Comparison of ENCODE assay signal across 21 cellular contexts in genomic region chr1:182292193-182292741, GRCh38.
DNase-seq lines count a peak whose midpoint lies in the region; ATAC-seq and TF ChIP-seq lines count a peak whose summit lies in the region.
"Had no signal": no experiment of that assay in that cellular context is flagged by ENCODE, and none has a peak within 500 bp of the region (broad histone marks: within the 10 kb centered on the region; RNA-seq: fewer than 3 reads in every experiment).

No MANE protein-coding gene starts in this region.

- no peaks in the 10 kb centered on the region for H3K36me3 ChIP-seq in left ventricle myocardium inferior
- H3K36me3 ChIP-seq in heart left ventricle, result no peaks in the 10 kb centered on the region
- no peaks in the 10 kb centered on the region for H3K36me3 ChIP-seq in mucosa of rectum (ENCODE audit: control insufficient read depth in 2 of 2, insufficient read depth in 2 of 2, low read length in 2 of 2)
- no peaks in the 10 kb centered on the region for H3K36me3 ChIP-seq in brain microvascular endothelial cell (replicated peaks)
- H3K36me3 ChIP-seq: BLaER1 had no signal

- no peaks in the 10 kb centered on the region for H3K36me3 Mint-ChIP-seq in endothelial cell (ENCODE audit: low read depth, unreplicated experiment)

- H3K9me3 Mint-ChIP-seq in endothelial cell (ENCODE audit: unreplicated experiment), result no peaks in the 10 kb centered on the region
- H3K9me3 Mint-ChIP-seq: HFFc6 had no signal

- H3K4me3 ChIP-seq in left ventricle myocardium inferior, result no peak overlapping the region
- no peak overlapping the region for H3K4me3 ChIP-seq in heart left ventricle
- H3K4me3 ChIP-seq in mucosa of rectum (ENCODE audit: low read length in 2 of 2), result peak overlapping the region in 1 of 2 donors; percentile 26
- no peak overlapping the region for H3K4me3 ChIP-seq in brain microvascular endothelial cell (ENCODE audit: low read depth, low read length)
- H3K4me3 ChIP-seq: BLaER1 had no signal

- TF ChIP-seq POLR2A in heart left ventricle (IDR thresholded peaks at IDR 0.05), result no peak

- TF ChIP-seq CTCF in left ventricle myocardium inferior (IDR thresholded peaks at IDR 0.05; ENCODE audit: borderline replicate concordance) (no peak), heart left ventricle (IDR thresholded peaks at IDR 0.05) (no peak), endothelial cell (IDR thresholded peaks at IDR 0.05; ENCODE audit: unreplicated experiment) (no peak), brain microvascular endothelial cell (IDR thresholded peaks at IDR 0.05; ENCODE audit: low read depth, low read length, missing control alignments) (no peak)

- intact Hi-C loops in left ventricle myocardium inferior (cut with micrococcal nuclease) (no loop called here), heart left ventricle (cut with DNase I) (loop anchor here in 4 of 10 donors (5.0 to 10.0 kb wide), 4 partner anchors 100 to 150 kb away; partner anchors contain the start of gene GLUL (in 2 of the 4))

- H3K27ac Mint-ChIP-seq in endothelial cell (ENCODE audit: unreplicated experiment), result peak overlapping the region; percentile 4
- H3K27ac Mint-ChIP-seq: HFFc6 had no signal

- peaks cover 51% of the 10 kb centered on the region for H3K4me1 ChIP-seq in left ventricle myocardium inferior
- peaks cover 0 to 31% (median 16%) of the 10 kb centered on the region in 12 donors for H3K4me1 ChIP-seq in heart left ventricle
- H3K4me1 ChIP-seq in mucosa of rectum (ENCODE audit: control insufficient read depth in 2 of 2, insufficient read depth in 2 of 2, low read length in 2 of 2), result peaks cover 6 to 24% of the 10 kb centered on the region in 2 donors
- H3K4me1 ChIP-seq: BLaER1 had no signal

- H3K4me1 Mint-ChIP-seq in endothelial cell (ENCODE audit: unreplicated experiment), result peaks cover 13% of the 10 kb centered on the region

- H3K27me3 Mint-ChIP-seq in endothelial cell (ENCODE audit: unreplicated experiment), result peaks cover 2% of the 10 kb centered on the region

- H3K9me3 ChIP-seq in left ventricle myocardium inferior (replicated peaks) (no peaks in the 10 kb centered on the region), heart left ventricle (no peaks in the 10 kb centered on the region), mucosa of rectum (ENCODE audit: control insufficient read depth in 2 of 2, low read length in 2 of 2) (no peaks in the 10 kb centered on the region)
- H3K9me3 ChIP-seq: BLaER1 had no signal

- peak overlapping the region; percentile 83 for H3K27ac ChIP-seq in left ventricle myocardium inferior (replicated peaks)
- H3K27ac ChIP-seq in heart left ventricle, result peak overlapping the region in 2 of 12 donors; percentile 22 to 76
- peak overlapping the region; percentile 49 to 56 for H3K27ac ChIP-seq in mucosa of rectum (ENCODE audit: low read depth in 2 of 2, low read length in 2 of 2)
- no peak overlapping the region for H3K27ac ChIP-seq in brain microvascular endothelial cell
- H3K27ac ChIP-seq: BLaER1, KMS-11 had no signal

- H3K27me3 ChIP-seq in left ventricle myocardium inferior (ENCODE audit: low read depth) (no peaks in the 10 kb centered on the region), heart left ventricle (no peaks in the 10 kb centered on the region), mucosa of rectum (ENCODE audit: control insufficient read depth in 2 of 2, insufficient read depth in 2 of 2, low read length in 2 of 2) (no peaks in the 10 kb centered on the region), brain microvascular endothelial cell (replicated peaks) (no peaks in the 10 kb centered on the region)
- H3K27me3 ChIP-seq: BLaER1 had no signal

- no peak for ATAC-seq in heart left ventricle
- ATAC-seq in GM21619 (IDR thresholded peaks at IDR 0.05; ENCODE audit: unreplicated experiment), result no peak
- ATAC-seq: PC-3 had no signal

- in situ Hi-C loops in brain microvascular endothelial cell (cut with HindIII; ENCODE audit: low pct_ligation_motif_present, low sequenced_read_pairs), result no loop called here

- H3K9ac ChIP-seq in mucosa of rectum (ENCODE audit: low read depth in 1 of 2, low read length in 2 of 2), result no peak overlapping the region
- H3K9ac ChIP-seq: BLaER1, KMS-11 had no signal

- H3K4me3 Mint-ChIP-seq in endothelial cell (ENCODE audit: unreplicated experiment), result no peak overlapping the region
- H3K4me3 Mint-ChIP-seq: CD4-positive, alpha-beta memory T cell; HFFc6 had no signal

- DNase-seq in left ventricle myocardium inferior (no peak), heart left ventricle (no peak), endothelial cell (ENCODE audit: low spot score) (no peak), T1000 (lab: John Stamatoyannopoulos, UW) (no peak), brain microvascular endothelial cell (no peak)
- no peak for DNase-seq in effector CD4-positive, alpha-beta T cell
- DNase-seq: Calu3; CD4-positive, alpha-beta memory T cell; DMS79; H7; HFFc6; NCI-H1417 treated with DMSO at 0.1 percent for 48 hours; NCI-H187 treated with DMSO at 0.1 percent for 48 hours; NCI-H2227 treated with DMSO at 0.1 percent for 48 hours; NCI-H510A treated with DMSO at 0.1 percent for 48 hours; PC-3; RPMI8226 had no signal

- WGBS in heart left ventricle, 4 donors, result 91 to 97% (median 93%) methylated on average over 8 of the region's 8 CpGs
